ENCODE assay signal across 1 cellular context in genomic region chr3:63993653-63994079, GRCh38.
A peak's percentile ranks its signal among the peaks of the same experiment; 100 is the strongest.
TF ChIP-seq lines count a peak whose summit lies in the region.

No MANE protein-coding gene starts in this region.

TF ChIP-seq in GM12878, 131 proteins besides CTCF, POLR2A, EP300 and RAD21:
- TF ChIP-seq NR2F1 (conservative IDR thresholded peaks at IDR 0.05) = no peak
- TF ChIP-seq YY1 (IDR thresholded peaks at IDR 0.05; ENCODE audit: low read depth, low read length) = peak; percentile 54; the same call in 1 of the 2 replicates
- peak in 1 of 2 experiments; percentile 21; a peak in 1 of 4 replicates for TF ChIP-seq ETV6 (conservative IDR thresholded peaks at IDR 0.05 in 1 of 2, IDR thresholded peaks at IDR 0.05 in 1 of 2; ENCODE audit: borderline replicate concordance in 1 of 2, low read depth in 1 of 2)
- TF ChIP-seq BRCA1 (IDR thresholded peaks at IDR 0.05; ENCODE audit: low read depth, low read length) = no peak
- TF ChIP-seq NFXL1 (IDR thresholded peaks at IDR 0.05; ENCODE audit: borderline replicate concordance) = 0 out of 2 replicates have a peak, but pooled peaks have one; percentile 7
- no peak for TF ChIP-seq ZBTB33 (IDR thresholded peaks at IDR 0.05)
- TF ChIP-seq NKRF (conservative IDR thresholded peaks at IDR 0.05) = no peak
- peak; percentile 87 for TF ChIP-seq SMC3 (IDR thresholded peaks at IDR 0.05; ENCODE audit: borderline replicate concordance, low read length)
- TF ChIP-seq RUNX3 (IDR thresholded peaks at IDR 0.05; ENCODE audit: low read length) = peak; percentile 25; the same call in 1 of the 2 replicates
